31 cellular contexts compared by ENCODE assay signal in genomic region chr6:23243858-23244257, GRCh38.
"Had no signal": no experiment of that assay in that cellular context is flagged by ENCODE, and none has a peak within 500 bp of the region (broad histone marks: within the 10 kb centered on the region; RNA-seq: fewer than 3 reads in every experiment).

No MANE protein-coding gene starts in this region.

- H3K27me3 ChIP-seq: esophagus muscularis mucosa, foreskin keratinocyte, gastrocnemius medialis, heart left ventricle had no signal

- H3K9me3 ChIP-seq: esophagus muscularis mucosa, gastrocnemius medialis, heart left ventricle had no signal

- H3K36me3 ChIP-seq: esophagus muscularis mucosa, gastrocnemius medialis, heart left ventricle had no signal

- H3K27ac ChIP-seq: esophagus muscularis mucosa, foreskin keratinocyte, gastrocnemius medialis, heart left ventricle, VCaP had no signal

- H3K4me1 ChIP-seq: esophagus muscularis mucosa, foreskin keratinocyte, gastrocnemius medialis, heart left ventricle had no signal

- H3K4me3 ChIP-seq: esophagus muscularis mucosa, gastrocnemius medialis, heart left ventricle had no signal

- DNase-seq: activated CD4-positive, alpha-beta T cell treated with anti-CD3 and anti-CD28 coated beads for 48 hours; activated CD4-positive, alpha-beta T cell treated with anti-CD3 and anti-CD28 coated beads, Interleukin-2, amount 50 U/mL, for 1 hour; activated CD4-positive, alpha-beta T cell treated with anti-CD3 and anti-CD28 coated beads, Interleukin-2, amount 50 U/mL, for 48 hours; activated CD8-positive, alpha-beta memory T cell treated with anti-CD3 and anti-CD28 coated beads, Interleukin-2, amount 50 U/mL, for 48 hours; activated CD8-positive, alpha-beta T cell treated with anti-CD3 and anti-CD28 coated beads, Interleukin-2, amount 10 ng/mL, durations not matched to agents 7 days and 5 days; activated gamma-delta T cell; activated naive CD4-positive, alpha-beta T cell; activated naive CD4-positive, alpha-beta T cell treated with anti-CD3 and anti-CD28 coated beads, Interleukin-2, amount 10 ng/mL, durations not matched to agents 7 days and 5 days; activated naive CD8-positive, alpha-beta T cell treated with anti-CD3 and anti-CD28 coated beads, Interleukin-2, amount 10 ng/mL, durations not matched to agents 7 days and 5 days; activated T-cell treated with anti-CD3 and anti-CD28 coated beads for 4 hours; activated T-cell treated with anti-CD3 and anti-CD28 coated beads, Interleukin-2, amount 50 U/mL, for 24 hours; activated T-cell treated with anti-CD3 and anti-CD28 coated beads, Interleukin-2, amount 50 U/mL, for 72 hours; amniotic stem cell; anterior cingulate cortex; caudate nucleus; cortex of kidney; dermis blood vessel endothelial cell; effector CD4-positive, alpha-beta T cell; effector memory CD8-positive, alpha-beta T cell; erythroblast; gastrocnemius medialis; glutamatergic neuron; heart left ventricle; T-helper 2 cell had no signal

- FAIRE-seq: astrocyte, colon had no signal

- ATAC-seq: activated CD8-positive, alpha-beta T cell treated with anti-CD3 and anti-CD28 coated beads, Interleukin-2, amount 10 ng/mL, durations not matched to agents 7 days and 5 days; activated naive CD4-positive, alpha-beta T cell treated with anti-CD3 and anti-CD28 coated beads, Interleukin-2, amount 50 U/mL, for 72 hours; activated T-cell treated with anti-CD3 and anti-CD28 coated beads, Interleukin-2, amount 50 U/mL, for 72 hours; effector memory CD8-positive, alpha-beta T cell; gastrocnemius medialis; heart left ventricle; WTC11 had no signal
